In the genomic region with DNA sequence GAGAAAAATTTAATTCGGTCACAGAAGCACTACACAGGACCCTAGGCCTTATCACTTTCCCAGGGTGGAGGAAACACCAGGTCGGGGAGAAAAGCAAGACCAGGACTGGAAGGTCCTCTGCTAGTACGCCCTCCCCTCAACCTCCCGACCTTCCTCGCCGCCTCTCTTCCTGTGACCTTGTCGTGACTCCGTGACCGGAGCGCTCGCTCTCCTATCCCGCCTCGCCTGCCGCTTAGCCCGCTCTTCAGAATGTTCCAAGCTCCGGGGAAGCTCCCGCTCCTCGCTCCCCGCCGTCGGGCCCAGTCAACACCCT, we compare ENCODE assay signal across 8 cellular contexts. TPM values are rescaled to one million over a fixed set of nuclear protein-coding genes. Genes with fewer than 3 reads are reported as not detected.
A peak's percentile ranks its signal among the peaks of the same experiment; 100 is the strongest.
DNase-seq lines count a peak whose midpoint lies in the region; ATAC-seq, FAIRE-seq and TF ChIP-seq lines count a peak whose summit lies in the region.

No MANE protein-coding gene starts in this region.

- peak overlapping the region; percentile 86 for H3K27ac Mint-ChIP-seq in activated naive CD4-positive, alpha-beta T cell treated with anti-CD3 and anti-CD28 coated beads for 36 hours

- no peak for FAIRE-seq in small intestine (lab: Jason Lieb, UNC)

- CTCF ChIA-PET in activated naive CD4-positive, alpha-beta T cell treated with anti-CD3 and anti-CD28 coated beads for 36 hours (lab: Charles Lee): interaction anchor here (0.8 to 1.4 kb wide), 3 partner anchors 9 to 36 kb away, joined by 3 to 6 read pairs (median 3); no protein-coding TSS in a partner anchor

- H3K4me1 ChIP-seq in adrenal gland (replicated peaks in 1 of 2) (peaks cover 21 to 45% of the 10 kb centered on the region in 2 donors), iPS-15b (ENCODE audit: control insufficient read depth, insufficient read depth, low read length) (peaks cover 12% of the 10 kb centered on the region), small intestine (ENCODE audit: control insufficient read depth in 2 of 2, insufficient read depth in 1 of 2, low read depth in 1 of 2, low read length in 1 of 2) (peaks cover 0 to 10% of the 10 kb centered on the region in 2 donors)

- peak overlapping the region; percentile 96 for H3K4me3 Mint-ChIP-seq in activated naive CD4-positive, alpha-beta T cell treated with anti-CD3 and anti-CD28 coated beads for 36 hours

- peaks cover 9% of the 10 kb centered on the region for H3K27me3 Mint-ChIP-seq in activated naive CD4-positive, alpha-beta T cell treated with anti-CD3 and anti-CD28 coated beads for 36 hours (ENCODE audit: low read depth)

- intact Hi-C loops in activated naive CD4-positive, alpha-beta T cell treated with anti-CD3 and anti-CD28 coated beads for 36 hours (cut with micrococcal nuclease): loop anchor here (1.0 to 10.0 kb wide), 7 partner anchors 31 to 841 kb away; partner anchors contain the start of genes ANO10, CCDC13, POMGNT2 and SEC22C
- intact Hi-C loops in adrenal gland (cut with DNase I): no loop called here

- H3K4me3 ChIP-seq in adrenal gland (peak overlapping the region in 3 of 4 donors; percentile 38 to 92 (median 76)), iPS-15b (ENCODE audit: low read depth, low read length) (peak overlapping the region; percentile 94), small intestine (ENCODE audit: low read depth in 1 of 2, low read length in 2 of 2) (peak overlapping the region; percentile 86 to 90)

- TF ChIP-seq CTCF in adrenal gland (IDR thresholded peaks at IDR 0.05): no peak

- DNase-seq in activated naive CD4-positive, alpha-beta T cell treated with anti-CD3 and anti-CD28 coated beads for 36 hours: peak; percentile 48
- no peak for DNase-seq in activated naive CD4-positive, alpha-beta T cell treated with Interleukin-2 at 50 U/mL for 16 hours
- DNase-seq in NCI-H526 (lab: John Stamatoyannopoulos, UW) (peak; percentile 14 to 67), adrenal gland (peak; percentile 57 to 78 (median 64)), small intestine (no peak), GF-D8 (lab: John Stamatoyannopoulos, UW) (no peak)

- peaks cover 10% of the 10 kb centered on the region for H3K36me3 Mint-ChIP-seq in activated naive CD4-positive, alpha-beta T cell treated with anti-CD3 and anti-CD28 coated beads for 36 hours (ENCODE audit: low read depth)

- H3K9ac ChIP-seq in iPS-15b (ENCODE audit: low read depth, low read length): peak overlapping the region; percentile 89

- H3K9me3 Mint-ChIP-seq in activated naive CD4-positive, alpha-beta T cell treated with anti-CD3 and anti-CD28 coated beads for 36 hours: no peaks in the 10 kb centered on the region

- no peak for TF ChIP-seq POLR2A in adrenal gland (IDR thresholded peaks at IDR 0.05)

- H3K27ac ChIP-seq in adrenal gland (peak overlapping the region; percentile 65 to 99 (median 93)), small intestine (ENCODE audit: low read depth in 1 of 2, low read length in 1 of 2) (peak overlapping the region; percentile 97 to 98)

- H3K4me1 Mint-ChIP-seq in activated naive CD4-positive, alpha-beta T cell treated with anti-CD3 and anti-CD28 coated beads for 36 hours (ENCODE audit: low read depth): peaks cover 43% of the 10 kb centered on the region

- ATAC-seq in HG02642 (IDR thresholded peaks at IDR 0.05; ENCODE audit: poor library complexity, unreplicated experiment): peak; percentile 27

- H3K27me3 ChIP-seq in adrenal gland (no peaks in the 10 kb centered on the region), iPS-15b (ENCODE audit: control insufficient read depth, insufficient read depth, low read length) (peaks cover 24% of the 10 kb centered on the region), small intestine (ENCODE audit: control insufficient read depth in 2 of 2, insufficient read depth in 2 of 2, low read length in 2 of 2) (no peaks in the 10 kb centered on the region)

- H3K36me3 ChIP-seq in adrenal gland (replicated peaks in 1 of 2): no peaks in the 10 kb centered on the region
- no peaks in the 10 kb centered on the region for H3K36me3 ChIP-seq in iPS-15b (ENCODE audit: control insufficient read depth, insufficient read depth, low read length)
- no peaks in the 10 kb centered on the region for H3K36me3 ChIP-seq in small intestine (ENCODE audit: control insufficient read depth in 2 of 2, insufficient read depth in 2 of 2, low read length in 2 of 2)

- H3K9me3 ChIP-seq in adrenal gland (replicated peaks in 1 of 3): no peaks in the 10 kb centered on the region
- H3K9me3 ChIP-seq in iPS-15b (ENCODE audit: control insufficient read depth, insufficient read depth, low read length): no peaks in the 10 kb centered on the region
- no peaks in the 10 kb centered on the region for H3K9me3 ChIP-seq in small intestine (ENCODE audit: control insufficient read depth, low read depth)

- WGBS in adrenal gland, 4 donors: 0% methylated on average over 16 to 21 of the region's 21 CpGs
- 0 to 2% (median 1%) methylated on average over 21 of the region's 21 CpGs for WGBS in small intestine, 3 donors

RNA-seq across cellular contexts. Expression of gene HIGD1A, which starts 0.5 kb away (rescaled TPM):
- total RNA-seq in activated naive CD4-positive, alpha-beta T cell treated with anti-CD3 and anti-CD28 coated beads for 36 hours: 10 to 100 TPM; 57.1 to 66.4 TPM
- 100 to 1,000 TPM in 6 of 8 donors, 10 to 100 TPM in 2; 62.4 to 238 (median 116) TPM for total RNA-seq in adrenal gland
- polyA plus RNA-seq in adrenal gland (100 to 1,000 TPM in 2 of 3 donors, 10 to 100 TPM in 1; 71.7 to 324 (median 121) TPM), small intestine (100 to 1,000 TPM; 203 to 333 (median 307) TPM)

RNA-seq across cellular contexts. Expression of gene ACKR2, which starts 5.5 kb away (rescaled TPM):
- under 1 TPM; 0.42 to 0.76 TPM for total RNA-seq in activated naive CD4-positive, alpha-beta T cell treated with anti-CD3 and anti-CD28 coated beads for 36 hours
- total RNA-seq in adrenal gland: 10 to 100 TPM in 1 of 8 donors, 1 to 10 TPM in 7; 2.6 to 19.9 (median 4.4) TPM
- 1 to 10 TPM; 1.1 to 2.0 (median 1.7) TPM for polyA plus RNA-seq in adrenal gland
- 1 to 10 TPM in 1 of 3 donors, under 1 TPM in 2; 0.22 to 2.5 (median 0.81) TPM for polyA plus RNA-seq in small intestine

RNA-seq across cellular contexts. Expression of gene CCDC13, which starts 30.7 kb away (rescaled TPM):
- under 1 TPM in 1 of 2 experiments, not detected in 1; 0.31 TPM for total RNA-seq in activated naive CD4-positive, alpha-beta T cell treated with anti-CD3 and anti-CD28 coated beads for 36 hours
- total RNA-seq in adrenal gland: 1 to 10 TPM in 2 of 8 donors, under 1 TPM in 4, not detected in 2; 0.35 to 1.3 (median 0.68) TPM
- 1 to 10 TPM in 2 of 3 donors, under 1 TPM in 1; 0.88 to 2.1 (median 1.5) TPM for polyA plus RNA-seq in adrenal gland
- 1 to 10 TPM in 1 of 3 donors, under 1 TPM in 2; 0.37 to 2.7 (median 0.81) TPM for polyA plus RNA-seq in small intestine

Comparison
In these comparisons a context has a peak if more than half of its experiments do, and no peak if none do; other contexts are left out.
1. DNase-seq: peak in activated naive CD4-positive, alpha-beta T cell treated with anti-CD3 and anti-CD28 coated beads for 36 hours (single experiment), NCI-H526 (2 of 2) and adrenal gland (7 of 7); none in activated naive CD4-positive, alpha-beta T cell treated with Interleukin-2 at 50 U/mL for 16 hours (single experiment), small intestine (single experiment) and GF-D8 (single experiment).
2. Peak in every context shown above with its lines, with median percentiles within 50 percentile points of each other: H3K4me3 ChIP-seq.